ENCODE assay signal across 3 cellular contexts in genomic region chr5:22295832-22296231, GRCh38.
TF ChIP-seq lines count a peak whose summit lies in the region.

No MANE protein-coding gene starts in this region.

TF ChIP-seq in A549, 52 proteins besides CTCF, POLR2A, EP300 and RAD21:
- TF ChIP-seq ATOH8 (CRISPR knock-in tag; IDR thresholded peaks at IDR 0.05; ENCODE audit: low read depth), result no peak
- TF ChIP-seq MYC (IDR thresholded peaks at IDR 0.05; ENCODE audit: borderline replicate concordance, low read length), result no peak
- no peak for TF ChIP-seq ZC3H11A (IDR thresholded peaks at IDR 0.05)
- TF ChIP-seq RCOR1 (IDR thresholded peaks at IDR 0.05; ENCODE audit: low read depth, low read length), result no peak
- peak; percentile 54 for TF ChIP-seq MAFK (IDR thresholded peaks at IDR 0.05; ENCODE audit: partially characterized antibody)
- TF ChIP-seq RNF2 (IDR thresholded peaks at IDR 0.05; ENCODE audit: borderline replicate concordance, low read depth), result no peak

TF ChIP-seq in IMR-90, 13 proteins besides CTCF, POLR2A, EP300 and RAD21 (continued from another document):
- TF ChIP-seq MXI1 (IDR thresholded peaks at IDR 0.05; ENCODE audit: borderline replicate concordance, low read depth, low read length), result no peak
- peak; percentile 91 for TF ChIP-seq MAFK (IDR thresholded peaks at IDR 0.05; ENCODE audit: low read depth, low read length)

TF ChIP-seq in K562, 482 proteins besides CTCF, POLR2A, EP300 and RAD21 (continued from another document):
- TF ChIP-seq ZNF239 (CRISPR knock-in tag; IDR thresholded peaks at IDR 0.05) (no peak), SMAD3 (CRISPR knock-in tag; conservative IDR thresholded peaks at IDR 0.05) (no peak), ZNF316 (IDR thresholded peaks at IDR 0.05) (peak; percentile 84), ZNF511 (CRISPR knock-in tag; IDR thresholded peaks at IDR 0.05) (no peak), ZNF41 (CRISPR knock-in tag; conservative IDR thresholded peaks at IDR 0.05) (no peak), GTF3C2 (IDR thresholded peaks at IDR 0.05; ENCODE audit: borderline replicate concordance, extremely low read depth, insufficient read length) (no peak), AFF4 (CRISPR knock-in tag; IDR thresholded peaks at IDR 0.05) (no peak), TEAD1 (CRISPR knock-in tag; IDR thresholded peaks at IDR 0.05) (no peak), SNRNP70 (optimal IDR thresholded peaks at IDR 0.05; ENCODE audit: low read depth, low read length) (no peak), ZNF224 (CRISPR knock-in tag; IDR thresholded peaks at IDR 0.05) (no peak), KDM1A (IDR thresholded peaks at IDR 0.05) (no peak), EGR1 (conservative IDR thresholded peaks at IDR 0.05) (no peak), GABPB1 (CRISPR knock-in tag; IDR thresholded peaks at IDR 0.05) (no peak), TEAD4 (IDR thresholded peaks at IDR 0.05; ENCODE audit: low read length) (no peak), TEAD4 (CRISPR knock-in tag; IDR thresholded peaks at IDR 0.05; ENCODE audit: borderline replicate concordance) (no peak), MAFK (IDR thresholded peaks at IDR 0.05; ENCODE audit: low read length) (peak; percentile 73), MAFG (tag; conservative IDR thresholded peaks at IDR 0.05) (peak; percentile 51), SETDB1 (IDR thresholded peaks at IDR 0.05; ENCODE audit: low read length) (no peak), ZNF253 (CRISPR knock-in tag; conservative IDR thresholded peaks at IDR 0.05) (no peak), ZNF57 (CRISPR knock-in tag; IDR thresholded peaks at IDR 0.05) (no peak), ZNF592 (IDR thresholded peaks at IDR 0.05) (no peak), HEY1 (CRISPR knock-in tag; IDR thresholded peaks at IDR 0.05; ENCODE audit: borderline replicate concordance) (no peak), TCF3 (CRISPR knock-in tag; IDR thresholded peaks at IDR 0.05) (no peak), C11orf30 (IDR thresholded peaks at IDR 0.05; ENCODE audit: low read depth) (peak; percentile 59; the same call in 1 of the 2 replicates), HLTF (IDR thresholded peaks at IDR 0.05) (no peak), XRCC5 (IDR thresholded peaks at IDR 0.05; ENCODE audit: low read depth, low read length) (no peak), SRSF7 (optimal IDR thresholded peaks at IDR 0.05; ENCODE audit: low read depth, low read length) (no peak), BCLAF1 (IDR thresholded peaks at IDR 0.05; ENCODE audit: borderline replicate concordance in 1 of 2, control insufficient read depth in 1 of 2, low read depth in 2 of 2, low read length in 1 of 2) (no peak), FOXP4 (CRISPR knock-in tag; IDR thresholded peaks at IDR 0.05; ENCODE audit: borderline replicate concordance) (no peak)
